ENCODE assay signal across 19 cellular contexts in the genomic region with DNA sequence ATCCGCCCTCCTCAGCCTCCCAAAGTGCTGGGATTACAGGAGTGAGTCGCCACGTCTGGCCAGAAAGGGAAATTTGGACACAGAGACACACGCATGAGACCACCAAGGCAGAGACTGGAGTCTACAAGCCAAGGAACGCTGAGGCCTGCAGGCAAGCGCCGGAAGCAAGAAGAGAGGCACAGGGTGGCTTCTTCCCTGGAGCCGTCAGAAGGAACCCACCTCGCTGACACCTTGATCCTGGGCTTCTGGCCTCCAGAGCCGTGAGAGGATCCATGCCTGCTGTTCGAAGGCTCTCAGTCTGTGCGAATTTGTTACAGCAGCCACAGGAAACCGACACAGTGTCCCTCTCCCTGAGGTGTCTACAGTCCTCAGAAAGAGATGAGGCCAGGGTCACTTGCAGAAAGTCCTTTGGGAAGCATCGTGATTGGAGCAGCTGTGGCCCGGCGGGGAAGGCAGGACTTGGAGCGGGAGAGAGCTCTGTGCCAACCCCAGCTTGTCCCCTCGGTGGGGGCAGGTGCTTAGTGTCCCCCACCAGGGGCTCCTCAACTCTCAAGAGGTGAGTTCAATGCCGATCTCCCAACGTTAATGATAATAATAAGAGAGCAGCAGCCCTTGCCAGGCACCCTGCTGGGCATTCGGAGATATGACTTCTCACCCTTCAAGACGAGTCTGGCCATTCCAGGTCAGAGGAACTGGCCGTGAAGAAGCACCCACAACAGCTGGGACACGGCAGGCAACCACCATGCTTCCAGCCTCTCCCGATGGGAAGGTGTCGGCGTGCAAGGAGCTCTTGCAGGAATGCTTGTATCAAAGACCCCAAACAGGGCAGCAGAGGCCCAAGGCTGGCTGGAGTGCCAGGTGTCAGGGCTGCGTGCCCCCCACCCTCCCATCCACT.
"Had no signal": no experiment of that assay in that cellular context is flagged by ENCODE, and none has a peak within 500 bp of the region (broad histone marks: within the 10 kb centered on the region; RNA-seq: fewer than 3 reads in every experiment).

No MANE protein-coding gene starts in this region.

- H3K4me3 Mint-ChIP-seq: activated CD8-positive, alpha-beta T cell treated with anti-CD3 and anti-CD28 coated beads, Interleukin-2, amount 10 ng/mL, durations not matched to agents 7 days and 5 days; WTC11 had no signal

- H3K27me3 Mint-ChIP-seq: naive thymus-derived CD8-positive, alpha-beta T cell had no signal

- H3K27ac ChIP-seq: adrenal gland, cardiac muscle cell, gastroesophageal sphincter, prostate gland, right lobe of liver, stomach, testis had no signal

- H3K27ac Mint-ChIP-seq: activated CD8-positive, alpha-beta T cell treated with anti-CD3 and anti-CD28 coated beads, Interleukin-2, amount 10 ng/mL, durations not matched to agents 7 days and 5 days; WTC11 had no signal

- H3K9me3 Mint-ChIP-seq: naive thymus-derived CD8-positive, alpha-beta T cell; WTC11 had no signal

- FAIRE-seq: colon, endometrium, islet of Langerhans had no signal

- H3K9me3 ChIP-seq: adrenal gland, gastroesophageal sphincter, prostate gland, right lobe of liver, stomach, testis had no signal

- ATAC-seq: activated CD8-positive, alpha-beta T cell treated with anti-CD3 and anti-CD28 coated beads, Interleukin-2, amount 10 ng/mL, durations not matched to agents 7 days and 5 days; gastroesophageal sphincter; left lobe of liver; naive thymus-derived CD8-positive, alpha-beta T cell; right lobe of liver; WTC11 had no signal

- H3K4me1 ChIP-seq: prostate gland had no signal

- DNase-seq: activated CD4-positive, alpha-beta T cell treated with anti-CD3 and anti-CD28 coated beads for 4 hours; activated CD8-positive, alpha-beta memory T cell treated with anti-CD3 and anti-CD28 coated beads, Interleukin-2, amount 50 U/mL, for 4 hours; activated CD8-positive, alpha-beta T cell treated with anti-CD3 and anti-CD28 coated beads, Interleukin-2, amount 10 ng/mL, durations not matched to agents 7 days and 5 days; activated naive CD4-positive, alpha-beta T cell treated with Interleukin-2 at 50 U/mL for 16 hours; adrenal gland; mesenchymal stem cell; stomach; T-helper 2 cell; testis had no signal

- H3K36me3 ChIP-seq: adrenal gland, cardiac muscle cell, gastroesophageal sphincter, prostate gland, right lobe of liver, stomach had no signal

- H3K4me3 ChIP-seq: adrenal gland, cardiac muscle cell, gastroesophageal sphincter, prostate gland, right lobe of liver, stomach, testis had no signal

- H3K27me3 ChIP-seq: adrenal gland, gastroesophageal sphincter, right lobe of liver, testis had no signal

- H3K36me3 Mint-ChIP-seq: naive thymus-derived CD8-positive, alpha-beta T cell; WTC11 had no signal
